Comparison of ENCODE assay signal across 16 cellular contexts in the genomic region with DNA sequence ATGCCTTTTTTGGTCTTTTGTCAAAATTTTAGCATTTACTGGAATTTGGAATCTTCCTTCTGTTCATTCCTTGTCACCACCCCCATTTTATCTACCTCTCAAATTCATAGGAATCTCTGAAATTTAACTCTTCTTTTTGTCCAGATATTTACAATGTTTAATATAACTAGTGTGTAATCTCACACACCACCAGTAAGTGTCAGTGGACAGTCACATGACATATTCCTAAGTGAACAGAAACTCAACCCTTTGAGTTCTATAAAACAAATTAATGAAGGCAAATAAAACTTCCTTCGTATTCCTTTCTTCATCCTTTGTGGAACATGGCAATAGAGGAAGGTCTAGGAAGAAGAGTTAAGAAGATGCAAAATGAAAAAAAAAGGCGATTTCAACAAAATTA. TPM values are rescaled to one million over a fixed set of nuclear protein-coding genes. Genes with fewer than 3 reads are reported as not detected.
DNase-seq lines count a peak whose midpoint lies in the region; ATAC-seq and TF ChIP-seq lines count a peak whose summit lies in the region.
"Had no signal": no experiment of that assay in that cellular context is flagged by ENCODE, and none has a peak within 500 bp of the region (broad histone marks: within the 10 kb centered on the region; RNA-seq: fewer than 3 reads in every experiment).

No MANE protein-coding gene starts in this region.

- H3F3A ChIP-seq in SU-DHL-6 (ENCODE audit: insufficient read depth): peaks cover 17% of the 10 kb centered on the region; the same call in 1 of the 2 replicates
- no peaks in the 10 kb centered on the region for H3F3A ChIP-seq in smooth muscle cell (ENCODE audit: low read depth)

- no peak overlapping the region for H3K4me2 ChIP-seq in SU-DHL-6 (ENCODE audit: low read depth, low read length, poor library complexity, severe bottlenecking)
- no peak overlapping the region for H3K4me2 ChIP-seq in smooth muscle cell

- no peak for TF ChIP-seq POLR2A in gastroesophageal sphincter (IDR thresholded peaks at IDR 0.05)

- H3K4me1 ChIP-seq in left ventricle myocardium inferior (peaks cover 99% of the 10 kb centered on the region), heart right ventricle (peaks cover 18 to 90% (median 71%) of the 10 kb centered on the region in 9 donors), gastroesophageal sphincter (peaks cover 11 to 88% (median 49%) of the 10 kb centered on the region in 3 donors), smooth muscle cell (ENCODE audit: low read depth) (peaks cover 18% of the 10 kb centered on the region)
- H3K4me1 ChIP-seq: Caco-2 had no signal

- H3K9me2 ChIP-seq in SU-DHL-6 (replicated peaks; ENCODE audit: insufficient read depth, low read length): no peaks in the 10 kb centered on the region

- intact Hi-C loops in left ventricle myocardium inferior (cut with micrococcal nuclease): no loop called here
- intact Hi-C loops in heart right ventricle (cut with DNase I): loop anchor here in 5 of 10 donors (5.0 to 10.0 kb wide), 2 partner anchors 55 to 78 kb away; partner anchors contain the start of gene ATP5MC2 (in 3 of the 5)

- 95 to 96% methylated on average over 2 of the region's 2 CpGs for WGBS in heart right ventricle, 2 donors
- WGBS in gastroesophageal sphincter (ENCODE audit: low coverage in 1 of 2), 2 donors: 62 to 81% methylated on average over 2 of the region's 2 CpGs
- WGBS in smooth muscle cell (ENCODE audit: low lambda C conversion rate): 97% methylated on average over 2 of the region's 2 CpGs

- H3K36me3 ChIP-seq in left ventricle myocardium inferior (no peaks in the 10 kb centered on the region), heart right ventricle (peaks cover 0 to 31% (median 0%) of the 10 kb centered on the region in 9 donors), SU-DHL-6 (ENCODE audit: low read length) (no peaks in the 10 kb centered on the region; the same call in 1 of the 2 replicates), gastroesophageal sphincter (peaks cover 0 to 3% of the 10 kb centered on the region in 2 donors), smooth muscle cell (ENCODE audit: low read depth) (no peaks in the 10 kb centered on the region)
- H3K36me3 ChIP-seq: transverse colon had no signal

- H3K79me2 ChIP-seq in SU-DHL-6 (ENCODE audit: insufficient read depth, low read length) (peaks cover 12% of the 10 kb centered on the region), smooth muscle cell (ENCODE audit: low read depth) (peaks cover 51% of the 10 kb centered on the region)

- no peak for DNase-seq in left ventricle myocardium inferior
- no peak for DNase-seq in heart right ventricle
- no peak for DNase-seq in smooth muscle cell (lab: John Stamatoyannopoulos, UW; ENCODE audit: unreplicated experiment)
- DNase-seq in NCI-H2227 treated with DMSO at 0.1 percent for 48 hours (lab: John Stamatoyannopoulos, UW): no peak
- no peak for DNase-seq in dedifferentiated amniotic fluid mesenchymal stem cell (ENCODE audit: extremely low spot score)
- DNase-seq: activated effector memory CD4-positive, alpha-beta T cell treated with anti-CD3 and anti-CD28 coated beads, Interleukin-2, amount 50 U/mL, for 16 hours; Caco-2; KG1; NCI-H1436 treated with DMSO at 0.1 percent for 48 hours; spleen; SW 1271; transverse colon had no signal

- no peaks in the 10 kb centered on the region for H3K9me3 ChIP-seq in left ventricle myocardium inferior (replicated peaks)
- no peaks in the 10 kb centered on the region for H3K9me3 ChIP-seq in heart right ventricle
- no peaks in the 10 kb centered on the region for H3K9me3 ChIP-seq in SU-DHL-6 (ENCODE audit: insufficient read depth, low read length)
- H3K9me3 ChIP-seq in gastroesophageal sphincter: no peaks in the 10 kb centered on the region
- H3K9me3 ChIP-seq in smooth muscle cell (replicated peaks; ENCODE audit: low read depth): no peaks in the 10 kb centered on the region
- H3K9me3 ChIP-seq: Caco-2, spleen, transverse colon had no signal

- TF ChIP-seq CTCF in left ventricle myocardium inferior (IDR thresholded peaks at IDR 0.05; ENCODE audit: borderline replicate concordance) (peak; percentile 35), heart right ventricle (IDR thresholded peaks at IDR 0.05) (peak in 3 of 9 donors; percentile 7 to 23 (median 13)), SU-DHL-6 (IDR thresholded peaks at IDR 0.05; ENCODE audit: insufficient read depth, low read length, poor library complexity, severe bottlenecking) (peak; percentile 19), gastroesophageal sphincter (IDR thresholded peaks at IDR 0.05) (peak in 3 of 4 experiments; percentile 5 to 52 (median 44)), smooth muscle cell (IDR thresholded peaks at IDR 0.05; ENCODE audit: borderline replicate concordance, insufficient read depth, poor library complexity, severe bottlenecking) (no peak)

- H3K27me3 ChIP-seq in left ventricle myocardium inferior (ENCODE audit: low read depth): no peaks in the 10 kb centered on the region
- no peaks in the 10 kb centered on the region for H3K27me3 ChIP-seq in heart right ventricle
- H3K27me3 ChIP-seq in SU-DHL-6 (ENCODE audit: low read length): no peaks in the 10 kb centered on the region
- no peaks in the 10 kb centered on the region for H3K27me3 ChIP-seq in gastroesophageal sphincter
- H3K27me3 ChIP-seq in smooth muscle cell (ENCODE audit: low read depth): no peaks in the 10 kb centered on the region
- H3K27me3 ChIP-seq: spleen, transverse colon had no signal

- no peak overlapping the region for H3K4me3 ChIP-seq in left ventricle myocardium inferior
- no peak overlapping the region for H3K4me3 ChIP-seq in heart right ventricle
- no peak overlapping the region for H3K4me3 ChIP-seq in SU-DHL-6 (ENCODE audit: insufficient read depth, low read length, poor library complexity, severe bottlenecking)
- no peak overlapping the region for H3K4me3 ChIP-seq in gastroesophageal sphincter
- H3K4me3 ChIP-seq in smooth muscle cell: no peak overlapping the region
- H3K4me3 ChIP-seq: spleen, transverse colon had no signal

- TF ChIP-seq EP300 in gastroesophageal sphincter (IDR thresholded peaks at IDR 0.05): no peak

- H2AFZ ChIP-seq in SU-DHL-6 (ENCODE audit: low read depth, low read length, severe bottlenecking) (no peak overlapping the region), smooth muscle cell (ENCODE audit: low read depth) (no peak overlapping the region)

- peak overlapping the region; percentile 84 for H3K27ac ChIP-seq in left ventricle myocardium inferior (replicated peaks)
- peak overlapping the region in 2 of 10 donors; percentile 5 to 12 for H3K27ac ChIP-seq in heart right ventricle
- no peak overlapping the region for H3K27ac ChIP-seq in SU-DHL-6 (ENCODE audit: low read depth, low read length)
- peak overlapping the region in 1 of 4 donors; percentile 58 for H3K27ac ChIP-seq in gastroesophageal sphincter
- H3K27ac ChIP-seq in smooth muscle cell (ENCODE audit: low read depth): no peak overlapping the region
- H3K27ac ChIP-seq: spleen had no signal

- ATAC-seq in heart right ventricle (no peak), gastroesophageal sphincter (no peak)
- ATAC-seq in activated CD4-positive, CD25-positive, alpha-beta regulatory T cell treated with anti-CD3 and anti-CD28 coated beads, Interleukin-2, amount 50 U/mL, for 24 hours: no peak
- ATAC-seq: stimulated activated memory B cell treated with anti-CD40 and anti-IgM and Interleukin-4, amounts not matched to agents 10 μg/mL and 1 μg/mL and 100 μg/mL, for 72 hours had no signal

- H3K9ac ChIP-seq in SU-DHL-6 (ENCODE audit: low read length) (no peak overlapping the region), smooth muscle cell (ENCODE audit: low read depth) (no peak overlapping the region)

- H4K20me1 ChIP-seq in SU-DHL-6 (ENCODE audit: low read depth, low read length) (no peaks in the 10 kb centered on the region), smooth muscle cell (ENCODE audit: low read depth) (peaks cover 84% of the 10 kb centered on the region)

RNA-seq across cellular contexts. Expression of gene ATF7, which starts 26.6 kb away (rescaled TPM):
- total RNA-seq in left ventricle myocardium inferior (29.8 TPM), heart right ventricle (10 to 100 TPM; 28.2 to 47.8 (median 34.4) TPM), gastroesophageal sphincter (10 to 100 TPM; 26.7 to 54.9 (median 33.3) TPM), smooth muscle cell (19.9 and 28.5 TPM in 2 replicates)
- polyA plus RNA-seq in heart right ventricle (10 to 100 TPM; 12.6 to 23.0 TPM), smooth muscle cell (15.2 and 19.0 TPM in 2 replicates)
